17 cellular contexts compared by ENCODE assay signal in the genomic region with DNA sequence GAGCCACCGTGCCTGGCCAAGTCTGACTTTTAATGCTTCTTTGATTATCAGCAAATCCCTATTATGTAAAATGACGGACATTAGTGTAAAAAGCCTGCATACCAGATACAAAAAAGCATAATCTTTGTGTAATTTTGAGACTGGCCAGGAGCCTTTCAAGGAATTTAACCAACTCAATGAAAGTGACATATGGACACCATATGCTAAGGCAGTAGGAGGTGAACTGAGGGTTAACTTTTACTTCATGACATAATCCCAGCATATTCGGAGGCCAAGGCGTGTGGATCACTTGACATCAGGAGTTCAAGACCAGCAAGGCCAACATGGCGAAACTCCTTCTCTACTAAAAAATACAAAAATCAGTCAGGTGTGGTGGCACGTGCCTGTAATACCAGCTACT.
"Had no signal": no experiment of that assay in that cellular context is flagged by ENCODE, and none has a peak within 500 bp of the region (broad histone marks: within the 10 kb centered on the region; RNA-seq: fewer than 3 reads in every experiment).

No MANE protein-coding gene starts in this region.

- H3K27ac ChIP-seq: heart right ventricle, pancreas, sigmoid colon, spleen, stomach, testis, upper lobe of right lung had no signal

- DNase-seq: activated CD4-positive, alpha-beta T cell treated with anti-CD3 and anti-CD28 coated beads for 1 hour; activated CD4-positive, alpha-beta T cell treated with anti-CD3 and anti-CD28 coated beads, Interleukin-2, amount 50 U/mL, for 48 hours; activated naive CD4-positive, alpha-beta T cell treated with anti-CD3 and anti-CD28 coated beads, Interleukin-2, amount 10 ng/mL, durations not matched to agents 7 days and 5 days; foreskin melanocyte; heart right ventricle; islet precursor cell; mucosa of descending colon; naive thymus-derived CD4-positive, alpha-beta T cell; pancreas; sigmoid colon; spleen; stomach; T-helper 9 cell; testis; upper lobe of right lung had no signal

- H3K4me1 ChIP-seq: pancreas, sigmoid colon, testis, upper lobe of right lung had no signal

- H3K36me3 ChIP-seq: pancreas, upper lobe of right lung had no signal

- H3K4me3 Mint-ChIP-seq: activated naive CD4-positive, alpha-beta T cell treated with anti-CD3 and anti-CD28 coated beads, Interleukin-2, amount 10 ng/mL, durations not matched to agents 7 days and 5 days; naive thymus-derived CD4-positive, alpha-beta T cell had no signal

- H3K27me3 ChIP-seq: heart right ventricle, pancreas, sigmoid colon, spleen, stomach, testis, upper lobe of right lung had no signal

- H3K27me3 Mint-ChIP-seq: activated naive CD4-positive, alpha-beta T cell treated with anti-CD3 and anti-CD28 coated beads, Interleukin-2, amount 10 ng/mL, durations not matched to agents 7 days and 5 days; naive thymus-derived CD4-positive, alpha-beta T cell had no signal

- H3K9me3 ChIP-seq: heart right ventricle, mucosa of descending colon, pancreas, sigmoid colon, spleen, stomach, testis, upper lobe of right lung had no signal

- H3K27ac Mint-ChIP-seq: activated naive CD4-positive, alpha-beta T cell treated with anti-CD3 and anti-CD28 coated beads, Interleukin-2, amount 10 ng/mL, durations not matched to agents 7 days and 5 days; activated T-helper 2 cell treated with anti-CD3 and anti-CD28 coated beads, Interferon-gamma antibody, Interleukin-2, Interleukin-4, amounts not matched to agents 10 μg/mL and 5 μg/mL and 100 μg/mL, durations not matched to agents 14 hours and 24 hours and 36 hours; naive thymus-derived CD4-positive, alpha-beta T cell had no signal

- H3K9me3 Mint-ChIP-seq: activated naive CD4-positive, alpha-beta T cell treated with anti-CD3 and anti-CD28 coated beads, Interleukin-2, amount 10 ng/mL, durations not matched to agents 7 days and 5 days; activated T-helper 2 cell treated with anti-CD3 and anti-CD28 coated beads, Interferon-gamma antibody, Interleukin-2, Interleukin-4, amounts not matched to agents 10 μg/mL and 5 μg/mL and 100 μg/mL, durations not matched to agents 14 hours and 24 hours and 36 hours; naive thymus-derived CD4-positive, alpha-beta T cell had no signal

- ATAC-seq: esophagus mucosa; heart right ventricle; mucosa of descending colon; naive thymus-derived CD4-positive, alpha-beta T cell; pancreas; upper lobe of right lung had no signal

- H3K4me3 ChIP-seq: heart right ventricle, mucosa of descending colon, pancreas, sigmoid colon, spleen, stomach, testis, upper lobe of right lung had no signal
